Comparison of ENCODE assay signal across 8 cellular contexts in the genomic region with DNA sequence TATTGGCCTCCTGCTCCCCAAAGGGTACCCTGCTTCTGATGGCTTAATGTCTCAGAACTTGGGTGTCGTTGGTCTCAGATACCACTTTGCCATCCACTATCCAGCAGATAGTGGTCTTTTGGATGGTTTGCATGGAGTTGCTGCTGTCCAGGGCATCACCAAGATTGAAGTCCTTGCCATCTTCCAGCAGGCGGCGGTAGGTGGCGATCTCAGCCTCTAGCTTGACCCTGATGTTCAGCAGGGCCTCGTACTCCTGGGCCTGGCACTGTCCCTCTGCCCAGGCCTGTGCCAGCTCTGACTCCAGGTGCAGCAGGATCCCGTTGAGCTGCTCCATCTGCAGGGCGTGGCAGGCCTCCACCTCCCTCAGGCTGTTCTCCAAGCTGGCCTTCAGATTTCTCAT. TPM values are rescaled to one million over a fixed set of nuclear protein-coding genes. Genes with fewer than 3 reads are reported as not detected.
DNase-seq lines count a peak whose midpoint lies in the region; ATAC-seq and TF ChIP-seq lines count a peak whose summit lies in the region.
"Not testable (repeated sequence)": the region's sequence is repeated elsewhere in the genome, so short reads cannot be mapped to it uniquely, and the experiment has no call there.

No MANE protein-coding gene starts in this region.

- H3F3A ChIP-seq in SK-N-SH (replicated peaks; ENCODE audit: insufficient read depth), result peaks cover 14% of the 10 kb centered on the region

- H3K9ac ChIP-seq in SK-N-SH, result not testable (repeated sequence)

- H3K27me3 ChIP-seq in SK-N-SH (ENCODE audit: insufficient read depth); right cardiac atrium (ENCODE audit: control insufficient read depth, insufficient read depth); upper lobe of right lung: not testable (repeated sequence)

- TF ChIP-seq CTCF in LNCAP (IDR thresholded peaks at IDR 0.05), result peak; percentile 18; the same call in 1 of the 2 replicates
- not testable (repeated sequence) for TF ChIP-seq CTCF in SK-N-SH (IDR thresholded peaks at IDR 0.05); upper lobe of right lung (IDR thresholded peaks at IDR 0.05)

- CTCF ChIA-PET in SK-N-SH (lab: Yijun Ruan, JAX), result interaction anchor here (0.9 kb wide), 1 partner anchor 12 kb away, joined by 4 read pairs; no protein-coding TSS in a partner anchor

- not testable (repeated sequence) for TF ChIP-seq EP300 in SK-N-SH (IDR thresholded peaks at IDR 0.05; ENCODE audit: borderline replicate concordance in 1 of 2, low read depth in 1 of 2, low read length in 1 of 2)

- H3K4me3 ChIP-seq in SK-N-SH (ENCODE audit: low read depth in 2 of 2, low read length in 1 of 2); right cardiac atrium (ENCODE audit: low read length); upper lobe of right lung: not testable (repeated sequence)

- not testable (repeated sequence) for H3K27me3 Mint-ChIP-seq in activated T-cell treated with anti-CD3 and anti-CD28 coated beads, Interleukin-2, amount 50 U/mL, for 72 hours (ENCODE audit: low read depth); natural killer cell treated with Interleukin-12 subunit alpha and Interleukin-12 subunit beta and Interleukin-15 and Interleukin-18, amount 100 ng/mL, for 72 hours

- H3K9me3 Mint-ChIP-seq in activated T-cell treated with anti-CD3 and anti-CD28 coated beads, Interleukin-2, amount 50 U/mL, for 72 hours; natural killer cell treated with Interleukin-12 subunit alpha and Interleukin-12 subunit beta and Interleukin-15 and Interleukin-18, amount 100 ng/mL, for 72 hours: not testable (repeated sequence)

- intact Hi-C loops in right cardiac atrium (cut with DNase I); upper lobe of right lung (cut with DNase I): not testable (repeated sequence)

- H3K27ac Mint-ChIP-seq in activated T-cell treated with anti-CD3 and anti-CD28 coated beads, Interleukin-2, amount 50 U/mL, for 72 hours, result peak overlapping the region; percentile 99
- H3K27ac Mint-ChIP-seq in natural killer cell treated with Interleukin-12 subunit alpha and Interleukin-12 subunit beta and Interleukin-15 and Interleukin-18, amount 100 ng/mL, for 72 hours, result peak overlapping the region; percentile 99

- 0 out of 2 replicates have a peak, but pooled peaks have one; percentile 5 for TF ChIP-seq RAD21 in SK-N-SH (IDR thresholded peaks at IDR 0.05; ENCODE audit: low read length)

- H4K20me1 ChIP-seq in SK-N-SH (ENCODE audit: insufficient read depth), result peaks cover 17% of the 10 kb centered on the region

- H3K79me2 ChIP-seq in SK-N-SH (ENCODE audit: insufficient read depth), result peaks cover 23% of the 10 kb centered on the region

- not testable (repeated sequence) for H3K9me3 ChIP-seq in SK-N-SH; right cardiac atrium (ENCODE audit: control insufficient read depth, low read length); upper lobe of right lung

- POLR2A ChIA-PET in SK-N-SH (lab: Yijun Ruan, JAX), result interaction anchor here (2.2 kb wide), 1 partner anchor 12 kb away, joined by 7 read pairs; no protein-coding TSS in a partner anchor

- peaks cover 17% of the 10 kb centered on the region in 2 donors for H3K36me3 Mint-ChIP-seq in activated T-cell treated with anti-CD3 and anti-CD28 coated beads, Interleukin-2, amount 50 U/mL, for 72 hours (ENCODE audit: insufficient read depth in 2 of 2)
- peaks cover 18% of the 10 kb centered on the region for H3K36me3 Mint-ChIP-seq in natural killer cell treated with Interleukin-12 subunit alpha and Interleukin-12 subunit beta and Interleukin-15 and Interleukin-18, amount 100 ng/mL, for 72 hours

- not testable (repeated sequence) for H3K9me2 ChIP-seq in SK-N-SH

- H3K36me3 ChIP-seq in SK-N-SH (replicated peaks in 1 of 2; ENCODE audit: control insufficient read depth in 1 of 2, insufficient read depth in 2 of 2, low read length in 1 of 2) (peaks cover 13 to 17% of the 10 kb centered on the region in 2 experiments), upper lobe of right lung (peaks cover 12% of the 10 kb centered on the region)

- H3K4me1 ChIP-seq in SK-N-SH (ENCODE audit: control insufficient read depth in 1 of 2, insufficient read depth in 2 of 2, low read depth in 1 of 2, low read length in 1 of 2), result peaks cover 9 to 15% of the 10 kb centered on the region in 2 experiments
- H3K4me1 ChIP-seq in right cardiac atrium (ENCODE audit: control insufficient read depth, insufficient read depth, low read length), result not testable (repeated sequence)
- peaks cover 23% of the 10 kb centered on the region for H3K4me1 ChIP-seq in upper lobe of right lung

- peak; percentile 11 for DNase-seq in GF-D8 (lab: John Stamatoyannopoulos, UW)
- DNase-seq in SK-N-SH; natural killer cell treated with Interleukin-12 subunit alpha and Interleukin-12 subunit beta and Interleukin-15 and Interleukin-18, amount 100 ng/mL, for 72 hours (ENCODE audit: low spot score): not testable (repeated sequence)
- peak; percentile 33 to 37 for DNase-seq in activated T-cell treated with anti-CD3 and anti-CD28 coated beads, Interleukin-2, amount 50 U/mL, for 72 hours
- peak; percentile 56 for DNase-seq in ecto neural progenitor cell (ENCODE audit: low spot score)
- DNase-seq in right cardiac atrium, result peak; percentile 29 to 73 (median 64)
- peak; percentile 70 for DNase-seq in upper lobe of right lung

- not testable (repeated sequence) for H3K4me2 ChIP-seq in SK-N-SH

- not testable (repeated sequence) for ATAC-seq in activated T-cell treated with anti-CD3 and anti-CD28 coated beads, Interleukin-2, amount 50 U/mL, for 72 hours (replicated peaks in 1 of 2); right cardiac atrium; natural killer cell treated with Interleukin-12 subunit alpha and Interleukin-12 subunit beta and Interleukin-15 and Interleukin-18, amount 100 ng/mL, for 72 hours; upper lobe of right lung

- not testable (repeated sequence) for H3K27ac ChIP-seq in SK-N-SH (ENCODE audit: low read depth in 2 of 2, low read length in 1 of 2); right cardiac atrium (ENCODE audit: low read length); upper lobe of right lung

- not testable (repeated sequence) for H3K4me3 Mint-ChIP-seq in activated T-cell treated with anti-CD3 and anti-CD28 coated beads, Interleukin-2, amount 50 U/mL, for 72 hours; natural killer cell treated with Interleukin-12 subunit alpha and Interleukin-12 subunit beta and Interleukin-15 and Interleukin-18, amount 100 ng/mL, for 72 hours

- 65% methylated on average over 4 of the region's 7 CpGs for WGBS in SK-N-SH (ENCODE audit: low lambda C conversion rate)
- WGBS in right cardiac atrium, result 82% methylated on average over 7 of the region's 7 CpGs

- peaks cover 41% of the 10 kb centered on the region for H3K4me1 Mint-ChIP-seq in activated T-cell treated with anti-CD3 and anti-CD28 coated beads, Interleukin-2, amount 50 U/mL, for 72 hours (ENCODE audit: low read depth)
- H3K4me1 Mint-ChIP-seq in natural killer cell treated with Interleukin-12 subunit alpha and Interleukin-12 subunit beta and Interleukin-15 and Interleukin-18, amount 100 ng/mL, for 72 hours (ENCODE audit: low read depth in 2 of 2), result peaks cover 28 to 35% of the 10 kb centered on the region in 2 donors

- not testable (repeated sequence) for H2AFZ ChIP-seq in SK-N-SH (ENCODE audit: low read depth)

TF ChIP-seq in SK-N-SH, 30 proteins besides CTCF, POLR2A, EP300 and RAD21:
- TF ChIP-seq SMC3 (IDR thresholded peaks at IDR 0.05; ENCODE audit: low read depth, low read length), result 0 out of 2 replicates have a peak, but pooled peaks have one; percentile 4
TF ChIP-seq in SK-N-SH: peak in this region for 1; not testable (repeated sequence) for 29.

RNA-seq across cellular contexts. Expression of a gene that starts 2.7 kb away (rescaled TPM):
- 99.8 and 131 TPM in 2 replicates for polyA plus RNA-seq in SK-N-SH (2012; rRNA removed)
- 27.3 and 29.6 TPM in 2 replicates for polyA plus RNA-seq in SK-N-SH (2012; cell fraction: cytosol; rRNA removed)
- 490 and 685 TPM in 2 replicates for polyA plus RNA-seq in SK-N-SH (2012; cell fraction: nucleus; rRNA removed)
- total RNA-seq in activated T-cell treated with anti-CD3 and anti-CD28 coated beads, Interleukin-2, amount 50 U/mL, for 72 hours, result 100 to 1,000 TPM; 248 to 315 TPM
- total RNA-seq in right cardiac atrium, result 10 to 100 TPM; 30.1 to 60.6 (median 41.2) TPM
- 39.4 TPM for polyA plus RNA-seq in right cardiac atrium
- total RNA-seq in natural killer cell treated with Interleukin-12 subunit alpha and Interleukin-12 subunit beta and Interleukin-15 and Interleukin-18, amount 100 ng/mL, for 72 hours, result 100 to 1,000 TPM; 303 to 324 TPM
- 140 TPM for total RNA-seq in upper lobe of right lung
